In the genomic region with DNA sequence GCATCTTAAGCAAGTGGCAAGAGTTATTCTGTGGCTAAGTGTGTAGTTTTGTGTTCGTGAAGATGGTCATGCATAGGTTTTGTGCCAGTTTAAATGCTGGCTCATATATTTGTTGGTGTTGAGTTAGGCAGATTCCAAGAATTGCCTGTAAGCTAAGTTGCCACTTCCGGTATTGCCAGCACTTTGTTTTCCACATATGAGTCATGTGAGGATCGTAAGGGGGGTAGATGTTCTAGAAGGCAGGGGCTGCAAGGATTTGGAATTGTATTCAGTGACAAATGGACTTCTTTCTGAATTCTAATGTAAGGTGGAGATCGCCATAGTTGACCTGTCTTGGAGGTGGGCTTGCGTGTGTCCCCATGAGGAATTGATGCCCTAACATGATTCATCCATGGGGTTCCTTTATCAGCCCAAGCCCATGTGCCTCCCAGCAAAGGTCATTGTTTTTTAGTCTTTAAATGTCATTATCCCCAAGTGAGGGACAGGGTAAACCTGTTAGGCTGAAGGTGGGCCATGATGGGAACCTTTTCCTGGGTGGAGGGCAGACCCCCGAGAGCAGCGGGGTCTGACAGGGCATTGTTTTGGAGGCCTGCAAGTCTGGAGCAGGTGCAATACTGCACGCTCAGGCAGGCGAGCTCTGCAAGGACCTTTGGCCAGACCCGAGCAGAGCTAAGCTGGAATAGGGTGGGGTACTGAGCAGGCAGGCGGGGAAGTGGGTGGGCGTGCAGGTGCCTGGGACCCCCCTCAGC, we compare ENCODE assay signal across 9 cellular contexts.
DNase-seq lines count a peak whose midpoint lies in the region; ATAC-seq and TF ChIP-seq lines count a peak whose summit lies in the region.
"Had no signal": no experiment of that assay in that cellular context is flagged by ENCODE, and none has a peak within 500 bp of the region (broad histone marks: within the 10 kb centered on the region; RNA-seq: fewer than 3 reads in every experiment).

No MANE protein-coding gene starts in this region.

- H3K36me3 ChIP-seq in hepatocyte (replicated peaks; ENCODE audit: insufficient read depth, low read depth) (no peaks in the 10 kb centered on the region), transverse colon (no peaks in the 10 kb centered on the region)

- peaks cover 52% of the 10 kb centered on the region for H3K4me1 ChIP-seq in hepatocyte (ENCODE audit: insufficient read depth)
- peaks cover 64 to 78% (median 71%) of the 10 kb centered on the region in 4 donors for H3K4me1 ChIP-seq in transverse colon

- no peak for TF ChIP-seq CTCF in hepatocyte (IDR thresholded peaks at IDR 0.05; ENCODE audit: poor library complexity)
- no peak for TF ChIP-seq CTCF in transverse colon (IDR thresholded peaks at IDR 0.05)

- H3K79me2 ChIP-seq in hepatocyte: peaks cover 96% of the 10 kb centered on the region

- H3K27ac Mint-ChIP-seq in activated naive CD4-positive, alpha-beta T cell treated with anti-CD3 and anti-CD28 coated beads, Interleukin-2, amount 50 U/mL, for 24 hours: peak overlapping the region; percentile 96
- peak overlapping the region; percentile 99 for H3K27ac Mint-ChIP-seq in activated T-helper 17 cell treated with anti-CD3 and anti-CD28 coated beads, Interleukin-2, amount 50 U/mL, for 72 hours

- H3K27me3 Mint-ChIP-seq in activated naive CD4-positive, alpha-beta T cell treated with anti-CD3 and anti-CD28 coated beads, Interleukin-2, amount 50 U/mL, for 24 hours: no peaks in the 10 kb centered on the region
- no peaks in the 10 kb centered on the region for H3K27me3 Mint-ChIP-seq in activated T-helper 17 cell treated with anti-CD3 and anti-CD28 coated beads, Interleukin-2, amount 50 U/mL, for 72 hours

- intact Hi-C loops in transverse colon (cut with DNase I; ENCODE audit: low total_unique reads): no loop called here

- 78% methylated on average over 12 of the region's 12 CpGs for WGBS in hepatocyte (ENCODE audit: low lambda C conversion rate, missing lambda C conversion rate)
- 55 to 59% methylated on average over 4 to 12 of the region's 12 CpGs for WGBS in transverse colon (ENCODE audit: low coverage in 1 of 2), 2 donors

- H3K4me3 Mint-ChIP-seq in activated naive CD4-positive, alpha-beta T cell treated with anti-CD3 and anti-CD28 coated beads, Interleukin-2, amount 50 U/mL, for 24 hours: peak overlapping the region; percentile 57
- H3K4me3 Mint-ChIP-seq in activated T-helper 17 cell treated with anti-CD3 and anti-CD28 coated beads, Interleukin-2, amount 50 U/mL, for 72 hours: peak overlapping the region; percentile 100

- DNase-seq in activated naive CD4-positive, alpha-beta T cell treated with anti-CD3 and anti-CD28 coated beads, Interleukin-2, amount 50 U/mL, for 16 hours: no peak
- DNase-seq in hepatocyte (ENCODE audit: low spot score) (no peak), transverse colon (no peak), 8988T (no peak), nucleus accumbens (lab: John Stamatoyannopoulos, UW) (no peak)

- H3K27me3 ChIP-seq in hepatocyte: no peaks in the 10 kb centered on the region
- H3K27me3 ChIP-seq in transverse colon: no peaks in the 10 kb centered on the region

- no peaks in the 10 kb centered on the region for H3K9me2 ChIP-seq in hepatocyte (replicated peaks; ENCODE audit: insufficient read depth)

- in situ Hi-C loops in transverse colon (cut with MboI; ENCODE audit: low pct_ligation_motif_present in 1 of 4, low pct_unique_long_range_greater_than_20kb in 1 of 4, low sequenced_read_pairs in 3 of 4): no loop called here

- H4K20me1 ChIP-seq in hepatocyte (ENCODE audit: insufficient read depth, poor library complexity, severe bottlenecking): peaks cover 53% of the 10 kb centered on the region

- TF ChIP-seq EP300 in transverse colon (IDR thresholded peaks at IDR 0.05; ENCODE audit: low read depth): no peak

- ATAC-seq in activated T-helper 17 cell treated with anti-CD3 and anti-CD28 coated beads, Interleukin-2, amount 50 U/mL, for 72 hours (replicated peaks): peak; percentile 26
- ATAC-seq in GM18867 (IDR thresholded peaks at IDR 0.05; ENCODE audit: unreplicated experiment): no peak

- TF ChIP-seq POLR2A in transverse colon (IDR thresholded peaks at IDR 0.05): no peak

- H2AFZ ChIP-seq in hepatocyte: no peak overlapping the region

- peaks cover 88% of the 10 kb centered on the region for H3K4me1 Mint-ChIP-seq in activated naive CD4-positive, alpha-beta T cell treated with anti-CD3 and anti-CD28 coated beads, Interleukin-2, amount 50 U/mL, for 24 hours
- peaks cover 59% of the 10 kb centered on the region for H3K4me1 Mint-ChIP-seq in activated T-helper 17 cell treated with anti-CD3 and anti-CD28 coated beads, Interleukin-2, amount 50 U/mL, for 72 hours

- H3K9me3 ChIP-seq in hepatocyte (ENCODE audit: low read depth) (no peaks in the 10 kb centered on the region), transverse colon (no peaks in the 10 kb centered on the region)

- H3K27ac ChIP-seq in hepatocyte: peak overlapping the region; percentile 90
- peak overlapping the region; percentile 97 to 100 (median 98) for H3K27ac ChIP-seq in transverse colon
- H3K27ac ChIP-seq: C4-2B had no signal

- H3K4me3 ChIP-seq in hepatocyte (no peak overlapping the region), transverse colon (no peak overlapping the region)

- peak overlapping the region; percentile 22 for H3K4me2 ChIP-seq in hepatocyte

- H3K36me3 Mint-ChIP-seq in activated naive CD4-positive, alpha-beta T cell treated with anti-CD3 and anti-CD28 coated beads, Interleukin-2, amount 50 U/mL, for 24 hours: peaks cover 7% of the 10 kb centered on the region
- peaks cover 95% of the 10 kb centered on the region for H3K36me3 Mint-ChIP-seq in activated T-helper 17 cell treated with anti-CD3 and anti-CD28 coated beads, Interleukin-2, amount 50 U/mL, for 72 hours (ENCODE audit: low read depth)

- H3K9me3 Mint-ChIP-seq in activated naive CD4-positive, alpha-beta T cell treated with anti-CD3 and anti-CD28 coated beads, Interleukin-2, amount 50 U/mL, for 24 hours: no peaks in the 10 kb centered on the region
- no peaks in the 10 kb centered on the region for H3K9me3 Mint-ChIP-seq in activated T-helper 17 cell treated with anti-CD3 and anti-CD28 coated beads, Interleukin-2, amount 50 U/mL, for 72 hours
